ENCODE assay signal across 1 cellular context in the genomic region with DNA sequence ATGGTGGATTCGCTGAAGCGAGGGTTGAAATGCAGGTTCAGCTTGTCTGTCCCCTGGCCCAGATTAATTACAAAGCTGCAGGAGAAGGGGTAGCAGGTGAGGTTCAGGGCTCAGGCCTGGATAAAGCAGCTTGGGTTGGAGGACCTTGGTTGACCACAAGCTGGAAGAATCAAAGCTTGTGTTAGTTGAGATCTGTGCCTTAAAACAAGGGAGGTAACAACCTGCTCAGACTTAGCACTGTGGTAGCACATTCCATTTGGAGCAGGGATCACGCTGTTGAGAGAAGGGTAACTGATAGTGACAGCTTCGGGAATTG.
TF ChIP-seq lines count a peak whose summit lies in the region.

No MANE protein-coding gene starts in this region.

TF ChIP-seq in H1, 55 proteins besides CTCF, POLR2A, EP300 and RAD21:
- TF ChIP-seq FOSL1 (IDR thresholded peaks at IDR 0.05; ENCODE audit: insufficient read depth, low read depth, low read length) (no peak), TCF12 (IDR thresholded peaks at IDR 0.05; ENCODE audit: low read depth, low read length) (no peak), RFX5 (IDR thresholded peaks at IDR 0.05; ENCODE audit: borderline replicate concordance, low read depth, low read length) (no peak), BACH1 (IDR thresholded peaks at IDR 0.05; ENCODE audit: low read length) (no peak), SP2 (IDR thresholded peaks at IDR 0.05; ENCODE audit: low read length) (no peak), TAF1 (IDR thresholded peaks at IDR 0.05; ENCODE audit: low read depth, low read length) (no peak), JUND (IDR thresholded peaks at IDR 0.05; ENCODE audit: low read length) (no peak), ZNF274 (IDR thresholded peaks at IDR 0.05; ENCODE audit: borderline replicate concordance, extremely low read depth, low read length) (no peak), EZH2 (IDR thresholded peaks at IDR 0.05; ENCODE audit: low read depth, low read length, severe bottlenecking) (no peak), POU5F1 (IDR thresholded peaks at IDR 0.05; ENCODE audit: low read depth, low read length) (no peak)
- TF ChIP-seq, protein P1, sequence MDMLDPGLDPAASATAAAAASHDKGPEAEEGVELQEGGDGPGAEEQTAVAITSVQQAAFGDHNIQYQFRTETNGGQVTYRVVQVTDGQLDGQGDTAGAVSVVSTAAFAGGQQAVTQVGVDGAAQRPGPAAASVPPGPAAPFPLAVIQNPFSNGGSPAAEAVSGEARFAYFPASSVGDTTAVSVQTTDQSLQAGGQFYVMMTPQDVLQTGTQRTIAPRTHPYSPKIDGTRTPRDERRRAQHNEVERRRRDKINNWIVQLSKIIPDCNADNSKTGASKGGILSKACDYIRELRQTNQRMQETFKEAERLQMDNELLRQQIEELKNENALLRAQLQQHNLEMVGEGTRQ (IDR thresholded peaks at IDR 0.05; ENCODE audit: low read length): no peak
- TF ChIP-seq, protein P2, sequence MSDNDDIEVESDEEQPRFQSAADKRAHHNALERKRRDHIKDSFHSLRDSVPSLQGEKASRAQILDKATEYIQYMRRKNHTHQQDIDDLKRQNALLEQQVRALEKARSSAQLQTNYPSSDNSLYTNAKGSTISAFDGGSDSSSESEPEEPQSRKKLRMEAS (IDR thresholded peaks at IDR 0.05): no peak
